Comparison of ENCODE assay signal across 18 cellular contexts in the genomic region with DNA sequence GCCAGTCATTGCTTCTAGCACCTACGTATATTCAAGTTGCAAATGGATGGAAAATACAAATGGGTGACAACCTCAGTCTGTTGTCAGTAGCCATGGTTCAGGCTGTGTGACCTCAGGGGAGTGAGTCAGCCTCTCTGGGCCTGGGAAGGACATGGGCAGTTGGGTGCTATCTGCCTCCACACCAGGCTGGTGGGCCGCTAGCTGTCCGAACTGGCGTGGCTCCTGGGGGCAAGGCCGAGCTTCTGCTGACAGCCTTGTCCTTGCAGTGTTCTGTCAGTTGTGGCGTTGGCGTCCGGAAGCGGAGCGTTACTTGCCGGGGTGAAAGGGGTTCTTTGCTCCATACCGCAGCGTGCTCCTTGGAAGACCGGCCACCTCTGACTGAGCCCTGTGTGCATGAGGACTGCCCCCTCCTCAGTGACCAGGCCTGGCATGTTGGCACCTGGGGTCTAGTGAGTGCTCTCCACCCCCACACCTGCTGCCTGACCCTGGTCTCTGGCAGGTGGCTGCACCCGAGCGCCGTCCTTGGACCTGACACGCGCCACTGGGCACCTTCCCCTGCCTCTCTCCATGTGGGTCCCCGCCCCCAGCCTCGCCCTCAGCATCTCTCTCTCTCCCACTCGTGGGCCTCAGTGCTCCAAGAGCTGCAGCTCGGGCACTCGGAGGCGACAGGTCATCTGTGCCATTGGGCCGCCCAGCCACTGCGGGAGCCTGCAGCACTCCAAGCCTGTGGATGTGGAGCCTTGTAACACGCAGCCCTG.
"Had no signal": no experiment of that assay in that cellular context is flagged by ENCODE, and none has a peak within 500 bp of the region (broad histone marks: within the 10 kb centered on the region; RNA-seq: fewer than 3 reads in every experiment).

No MANE protein-coding gene starts in this region.

- H3K9me3 ChIP-seq: body of pancreas, sigmoid colon, upper lobe of left lung had no signal

- H3K27me3 Mint-ChIP-seq: activated naive CD4-positive, alpha-beta T cell treated with anti-CD3 and anti-CD28 coated beads, Interleukin-2, amount 50 U/mL, for 24 hours; memory B cell had no signal

- H3K27me3 ChIP-seq: body of pancreas, cardiac muscle cell, foreskin keratinocyte, sigmoid colon, upper lobe of left lung had no signal

- H3K36me3 ChIP-seq: cardiac muscle cell, upper lobe of left lung had no signal

- DNase-seq: activated CD4-positive, alpha-beta memory T cell treated with anti-CD3 and anti-CD28 coated beads, Interleukin-2, amount 10 ng/mL, durations not matched to agents 7 days and 5 days; activated CD4-positive, alpha-beta T cell treated with anti-CD3 and anti-CD28 coated beads, Interleukin-2, amount 10 ng/mL, durations not matched to agents 24 days and 14 days; activated gamma-delta T cell treated with Interleukin-2 at 50 U/mL for 16 hours; anterior cingulate cortex; body of pancreas; foreskin keratinocyte; occipital lobe; sigmoid colon; stimulated activated CD4-positive, alpha-beta T cell treated with anti-CD3 and anti-CD28 coated beads, Interleukin-4, amount 100 ng/mL, for 24 hours; stimulated activated naive CD8-positive, alpha-beta T cell treated with anti-CD3 and anti-CD28 coated beads, Interleukin-15, Interleukin-2, amounts not matched to agents 100 U/mL and 50 U/mL, for 24 hours had no signal

- H3K4me1 ChIP-seq: body of pancreas, foreskin keratinocyte, sigmoid colon, upper lobe of left lung had no signal

- H3K4me3 ChIP-seq: body of pancreas, cardiac muscle cell, sigmoid colon, smooth muscle cell, upper lobe of left lung had no signal

- ATAC-seq: activated CD4-positive, CD25-positive, alpha-beta regulatory T cell treated with anti-CD3 and anti-CD28 coated beads, Interleukin-2, amount 50 U/mL, for 24 hours; body of pancreas; foreskin keratinocyte; stimulated activated naive CD8-positive, alpha-beta T cell treated with anti-CD3 and anti-CD28 coated beads, Interleukin-15, Interleukin-2, amounts not matched to agents 100 U/mL and 50 U/mL, for 24 hours had no signal

- H3K4me2 ChIP-seq: smooth muscle cell had no signal

- H3K36me3 Mint-ChIP-seq: activated naive CD4-positive, alpha-beta T cell treated with anti-CD3 and anti-CD28 coated beads, Interleukin-2, amount 50 U/mL, for 24 hours; memory B cell had no signal

- H3K4me1 Mint-ChIP-seq: activated naive CD4-positive, alpha-beta T cell treated with anti-CD3 and anti-CD28 coated beads, Interleukin-2, amount 50 U/mL, for 24 hours; memory B cell had no signal

- H3K27ac Mint-ChIP-seq: activated CD4-positive, alpha-beta memory T cell treated with anti-CD3 and anti-CD28 coated beads, Interleukin-2, amount 10 ng/mL, durations not matched to agents 7 days and 5 days; activated CD4-positive, alpha-beta T cell treated with anti-CD3 and anti-CD28 coated beads, Interleukin-2, amount 10 ng/mL, durations not matched to agents 24 days and 14 days; activated naive CD4-positive, alpha-beta T cell treated with anti-CD3 and anti-CD28 coated beads, Interleukin-2, amount 50 U/mL, for 24 hours; activated T-helper 1 cell treated with anti-CD3 and anti-CD28 coated beads, Interleukin-12 subunit alpha, Interleukin-12 subunit beta, Interleukin-2, Interleukin-4 antibody, amounts not matched to agents 30 ng/mL and 10 ng/mL and 1 ng/mL, durations not matched to agents 14 hours and 24 hours and 36 hours; memory B cell had no signal

- H3K27ac ChIP-seq: body of pancreas, cardiac muscle cell, foreskin keratinocyte, sigmoid colon, upper lobe of left lung, VCaP had no signal

- H3K4me3 Mint-ChIP-seq: activated CD4-positive, alpha-beta memory T cell treated with anti-CD3 and anti-CD28 coated beads, Interleukin-2, amount 10 ng/mL, durations not matched to agents 7 days and 5 days; activated CD4-positive, alpha-beta T cell treated with anti-CD3 and anti-CD28 coated beads, Interleukin-2, amount 10 ng/mL, durations not matched to agents 24 days and 14 days; activated naive CD4-positive, alpha-beta T cell treated with anti-CD3 and anti-CD28 coated beads, Interleukin-2, amount 50 U/mL, for 24 hours; activated T-helper 1 cell treated with anti-CD3 and anti-CD28 coated beads, Interleukin-12 subunit alpha, Interleukin-12 subunit beta, Interleukin-2, Interleukin-4 antibody, amounts not matched to agents 30 ng/mL and 10 ng/mL and 1 ng/mL, durations not matched to agents 14 hours and 24 hours and 36 hours; memory B cell had no signal

- H3K9me3 Mint-ChIP-seq: activated CD4-positive, alpha-beta memory T cell treated with anti-CD3 and anti-CD28 coated beads, Interleukin-2, amount 10 ng/mL, durations not matched to agents 7 days and 5 days; activated CD4-positive, alpha-beta T cell treated with anti-CD3 and anti-CD28 coated beads, Interleukin-2, amount 10 ng/mL, durations not matched to agents 24 days and 14 days; activated naive CD4-positive, alpha-beta T cell treated with anti-CD3 and anti-CD28 coated beads, Interleukin-2, amount 50 U/mL, for 24 hours; activated T-helper 1 cell treated with anti-CD3 and anti-CD28 coated beads, Interleukin-12 subunit alpha, Interleukin-12 subunit beta, Interleukin-2, Interleukin-4 antibody, amounts not matched to agents 30 ng/mL and 10 ng/mL and 1 ng/mL, durations not matched to agents 14 hours and 24 hours and 36 hours; memory B cell had no signal
